In genomic region chr16:67713647-67714273, GRCh38 we compare ENCODE assay signal across 1 cellular context.
TF ChIP-seq lines count a peak whose summit lies in the region.

No MANE protein-coding gene starts in this region.

TF ChIP-seq in HepG2, 621 proteins besides CTCF, POLR2A, EP300 and RAD21:
- TF ChIP-seq ZNF275 (CRISPR knock-in tag; IDR thresholded peaks at IDR 0.05; ENCODE audit: borderline replicate concordance) (no peak), ZNF3 (CRISPR knock-in tag; IDR thresholded peaks at IDR 0.05) (no peak), CEBPB (IDR thresholded peaks at IDR 0.05; ENCODE audit: borderline replicate concordance, low read depth, low read length) (peak; percentile 81), POLR2AphosphoS5 (IDR thresholded peaks at IDR 0.05; ENCODE audit: low read depth, low read length) (no peak), FUBP1 (CRISPR knock-in tag; IDR thresholded peaks at IDR 0.05; ENCODE audit: borderline replicate concordance) (no peak)
